Comparison of ENCODE assay signal across 13 cellular contexts in genomic region chr7:83161186-83161585, GRCh38. TPM values are rescaled to one million over a fixed set of nuclear protein-coding genes. Genes with fewer than 3 reads are reported as not detected.
DNase-seq lines count a peak whose midpoint lies in the region; FAIRE-seq and TF ChIP-seq lines count a peak whose summit lies in the region.
"Had no signal": no experiment of that assay in that cellular context is flagged by ENCODE, and none has a peak within 500 bp of the region (broad histone marks: within the 10 kb centered on the region; RNA-seq: fewer than 3 reads in every experiment).

No MANE protein-coding gene starts in this region.

- H3K4me3 ChIP-seq in choroid plexus epithelial cell (ENCODE audit: low read depth, low read length) (no peak overlapping the region), neural progenitor cell (peak overlapping the region; percentile 73)

- H3K4me3 Mint-ChIP-seq in neural progenitor cell: peak overlapping the region; percentile 94

- TF ChIP-seq CTCF in choroid plexus epithelial cell (conservative IDR thresholded peaks at IDR 0.05; ENCODE audit: low read depth, low read length) (no peak), neural progenitor cell (IDR thresholded peaks at IDR 0.05) (no peak)

- no peak overlapping the region for H3K27ac ChIP-seq in neural progenitor cell
- H3K27ac ChIP-seq: brain microvascular endothelial cell had no signal

- peaks cover 11% of the 10 kb centered on the region for H3K4me1 Mint-ChIP-seq in neural progenitor cell

- no peak overlapping the region for H2AFZ ChIP-seq in neural progenitor cell (replicated peaks)

- H3K4me1 ChIP-seq in neural progenitor cell: peaks cover 11% of the 10 kb centered on the region
- H3K4me1 ChIP-seq: testis had no signal

- no peaks in the 10 kb centered on the region for H3K9me3 Mint-ChIP-seq in neural progenitor cell
- H3K9me3 Mint-ChIP-seq: activated T-cell treated with anti-CD3 and anti-CD28 coated beads, Interleukin-2, amount 50 U/mL, for 24 hours had no signal

- H3K9me3 ChIP-seq in neural progenitor cell (ENCODE audit: low read depth): no peaks in the 10 kb centered on the region
- H3K9me3 ChIP-seq: testis had no signal

- no peaks in the 10 kb centered on the region for H3K27me3 Mint-ChIP-seq in neural progenitor cell (ENCODE audit: insufficient read depth, low read depth)

- peaks cover 23% of the 10 kb centered on the region for H3F3A ChIP-seq in neural progenitor cell (ENCODE audit: low read depth)

- H3K79me2 ChIP-seq in neural progenitor cell (ENCODE audit: low read depth): no peaks in the 10 kb centered on the region

- no peak overlapping the region for H3K27ac Mint-ChIP-seq in neural progenitor cell
- H3K27ac Mint-ChIP-seq: activated T-cell treated with anti-CD3 and anti-CD28 coated beads, Interleukin-2, amount 50 U/mL, for 24 hours had no signal

- peaks cover 4% of the 10 kb centered on the region for H4K20me1 ChIP-seq in neural progenitor cell (ENCODE audit: low read depth)

- H3K36me3 ChIP-seq in neural progenitor cell: no peaks in the 10 kb centered on the region
- H3K36me3 ChIP-seq: brain microvascular endothelial cell had no signal

- peak overlapping the region; percentile 86 for H3K4me2 ChIP-seq in neural progenitor cell

- no peaks in the 10 kb centered on the region for H3K27me3 ChIP-seq in neural progenitor cell
- H3K27me3 ChIP-seq: brain microvascular endothelial cell, testis had no signal

- H3K36me3 Mint-ChIP-seq in neural progenitor cell: no peaks in the 10 kb centered on the region

- no peak for FAIRE-seq in HTR-8/SVneo (lab: Jason Lieb, UNC)
- FAIRE-seq: TTC549 had no signal

- H3K9ac ChIP-seq in neural progenitor cell: no peak overlapping the region

- DNase-seq in DMS 273 (lab: John Stamatoyannopoulos, UW; ENCODE audit: unreplicated experiment): peak; percentile 26
- DNase-seq in DMS 273 treated with DMSO at 0.1 percent for 48 hours (lab: John Stamatoyannopoulos, UW): no peak
- DNase-seq in NAMALWA (ENCODE audit: low spot score): peak; percentile 36
- peak; percentile 17 for DNase-seq in choroid plexus epithelial cell (ENCODE audit: low read depth)
- DNase-seq in neural progenitor cell (ENCODE audit: low spot score): peak; percentile 13
- no peak for DNase-seq in HTR-8/SVneo (ENCODE audit: insufficient read length, low spot score)
- no peak for DNase-seq in activated CD4-positive, alpha-beta T cell treated with anti-CD3 and anti-CD28 coated beads, Interleukin-2, amount 50 U/mL, for 48 hours
- DNase-seq in stimulated activated CD4-positive, alpha-beta T cell treated with anti-CD3 and anti-CD28 coated beads, Interleukin-4, amount 100 ng/mL, for 1 hour: no peak
- DNase-seq: activated T-cell treated with anti-CD3 and anti-CD28 coated beads, Interleukin-2, amount 50 U/mL, for 24 hours; brain microvascular endothelial cell; GOT3; testis had no signal

RNA-seq across cellular contexts. Expression of gene PCLO, which starts 1.5 kb away (rescaled TPM):
- 2.0 and 2.5 TPM in 2 replicates for total RNA-seq in neural progenitor cell (ENCODE audit: low replicate concordance)

Comparison
In these comparisons a context has a peak if more than half of its experiments do, and no peak if none do; other contexts are left out.
1. DNase-seq: peak in DMS 273 (single experiment), NAMALWA (single experiment), choroid plexus epithelial cell (single experiment) and neural progenitor cell (single experiment); none in DMS 273 treated with DMSO at 0.1 percent for 48 hours (single experiment), HTR-8/SVneo (single experiment), activated CD4-positive, alpha-beta T cell treated with anti-CD3 and anti-CD28 coated beads, Interleukin-2, amount 50 U/mL, for 48 hours (0 of 2) and stimulated activated CD4-positive, alpha-beta T cell treated with anti-CD3 and anti-CD28 coated beads, Interleukin-4, amount 100 ng/mL, for 1 hour (single experiment).